Comparison of ENCODE assay signal across 8 cellular contexts in genomic region chr12:46071769-46072624, GRCh38.
A peak's percentile ranks its signal among the peaks of the same experiment; 100 is the strongest.
DNase-seq lines count a peak whose midpoint lies in the region; ATAC-seq and TF ChIP-seq lines count a peak whose summit lies in the region.

No MANE protein-coding gene starts in this region.

- no peaks in the 10 kb centered on the region for H3K36me3 Mint-ChIP-seq in CD14-positive monocyte
- no peaks in the 10 kb centered on the region for H3K36me3 Mint-ChIP-seq in activated CD4-positive, alpha-beta T cell treated with anti-CD3 and anti-CD28 coated beads, Interleukin-2, amount 10 ng/mL, durations not matched to agents 24 days and 14 days (ENCODE audit: low read depth)

- intact Hi-C loops in CD14-positive monocyte (cut with micrococcal nuclease), result loop anchor here in 1 of 2 donors (2.0 kb wide), 1 partner anchor 949 kb away; no protein-coding TSS in a partner anchor
- intact Hi-C loops in activated CD4-positive, alpha-beta T cell treated with anti-CD3 and anti-CD28 coated beads, Interleukin-2, amount 10 ng/mL, durations not matched to agents 24 days and 14 days (cut with micrococcal nuclease), result loop anchor here (5.0 kb wide), 1 partner anchor 950 kb away; no protein-coding TSS in a partner anchor

- H3K4me1 ChIP-seq in lung (ENCODE audit: control insufficient read depth in 2 of 2, insufficient read depth in 2 of 2, low read length in 2 of 2), result no peaks in the 10 kb centered on the region

- peaks cover 0 to 1% (median 0%) of the 10 kb centered on the region in 7 donors for H3K9me3 Mint-ChIP-seq in CD14-positive monocyte
- H3K9me3 Mint-ChIP-seq in activated CD4-positive, alpha-beta T cell treated with anti-CD3 and anti-CD28 coated beads, Interleukin-2, amount 10 ng/mL, durations not matched to agents 24 days and 14 days, result no peaks in the 10 kb centered on the region

- TF ChIP-seq CTCF in CD14-positive monocyte (IDR thresholded peaks at IDR 0.05) (peak; percentile 93), lung (IDR thresholded peaks at IDR 0.05; ENCODE audit: control extremely low read depth, extremely low read depth) (peak; percentile 70)

- H3K27ac Mint-ChIP-seq in CD14-positive monocyte, result no peak overlapping the region
- peak overlapping the region; percentile 5 for H3K27ac Mint-ChIP-seq in activated CD4-positive, alpha-beta T cell treated with anti-CD3 and anti-CD28 coated beads, Interleukin-2, amount 10 ng/mL, durations not matched to agents 24 days and 14 days

- peak overlapping the region in 1 of 2 donors; percentile 31 for H3K4me3 Mint-ChIP-seq in CD14-positive monocyte
- no peak overlapping the region for H3K4me3 Mint-ChIP-seq in activated CD4-positive, alpha-beta T cell treated with anti-CD3 and anti-CD28 coated beads, Interleukin-2, amount 10 ng/mL, durations not matched to agents 24 days and 14 days

- H3K27me3 ChIP-seq in lung (ENCODE audit: control insufficient read depth, insufficient read depth), result no peaks in the 10 kb centered on the region

- no peak for DNase-seq in CD14-positive monocyte (ENCODE audit: low spot score)
- DNase-seq in GM19240 (ENCODE audit: insufficient read length, low spot score), result peak; percentile 52
- peak; percentile 58 to 59 for DNase-seq in NCI-H524 (lab: John Stamatoyannopoulos, UW)
- DNase-seq in activated CD4-positive, alpha-beta T cell treated with anti-CD3 and anti-CD28 coated beads, Interleukin-2, amount 10 ng/mL, durations not matched to agents 24 days and 14 days, result peak; percentile 88
- peak; percentile 82 for DNase-seq in dedifferentiated amniotic fluid mesenchymal stem cell (ENCODE audit: extremely low spot score)
- peak; percentile 77 for DNase-seq in lung (ENCODE audit: low spot score)
- peak; percentile 29 for DNase-seq in stimulated activated CD8-positive, alpha-beta memory T cell treated with anti-CD3 and anti-CD28 coated beads, Interleukin-15, amount 100 ng/mL, for 1 hour (ENCODE audit: low read depth)

- 38 to 58% methylated on average over 8 of the region's 8 CpGs for WGBS in lung, 2 donors

- no peaks in the 10 kb centered on the region for H3K36me3 ChIP-seq in lung (ENCODE audit: control insufficient read depth in 2 of 2, insufficient read depth in 2 of 2, low read length in 2 of 2)

- no peak overlapping the region for H3K4me3 ChIP-seq in lung

- peaks cover 6% of the 10 kb centered on the region for H3K4me1 Mint-ChIP-seq in CD14-positive monocyte
- peaks cover 5% of the 10 kb centered on the region for H3K4me1 Mint-ChIP-seq in activated CD4-positive, alpha-beta T cell treated with anti-CD3 and anti-CD28 coated beads, Interleukin-2, amount 10 ng/mL, durations not matched to agents 24 days and 14 days

- H3K27me3 Mint-ChIP-seq in CD14-positive monocyte (ENCODE audit: low read depth in 3 of 3), result peaks cover 0 to 2% (median 2%) of the 10 kb centered on the region in 3 donors
- H3K27me3 Mint-ChIP-seq in activated CD4-positive, alpha-beta T cell treated with anti-CD3 and anti-CD28 coated beads, Interleukin-2, amount 10 ng/mL, durations not matched to agents 24 days and 14 days, result peaks cover 16% of the 10 kb centered on the region

- H3K9me3 ChIP-seq in lung (ENCODE audit: control insufficient read depth in 2 of 2, insufficient read depth in 1 of 2, low read length in 1 of 2), result no peaks in the 10 kb centered on the region

- ATAC-seq in HG03432 (IDR thresholded peaks at IDR 0.05; ENCODE audit: unreplicated experiment), result peak; percentile 96
- peak; percentile 87 for ATAC-seq in lung (ENCODE audit: insufficient read depth, low FRiP score)

- no peak overlapping the region for H3K27ac ChIP-seq in lung (ENCODE audit: low read depth in 1 of 2, low read length in 1 of 2)
